Comparison of ENCODE assay signal across 1 cellular context in the genomic region with DNA sequence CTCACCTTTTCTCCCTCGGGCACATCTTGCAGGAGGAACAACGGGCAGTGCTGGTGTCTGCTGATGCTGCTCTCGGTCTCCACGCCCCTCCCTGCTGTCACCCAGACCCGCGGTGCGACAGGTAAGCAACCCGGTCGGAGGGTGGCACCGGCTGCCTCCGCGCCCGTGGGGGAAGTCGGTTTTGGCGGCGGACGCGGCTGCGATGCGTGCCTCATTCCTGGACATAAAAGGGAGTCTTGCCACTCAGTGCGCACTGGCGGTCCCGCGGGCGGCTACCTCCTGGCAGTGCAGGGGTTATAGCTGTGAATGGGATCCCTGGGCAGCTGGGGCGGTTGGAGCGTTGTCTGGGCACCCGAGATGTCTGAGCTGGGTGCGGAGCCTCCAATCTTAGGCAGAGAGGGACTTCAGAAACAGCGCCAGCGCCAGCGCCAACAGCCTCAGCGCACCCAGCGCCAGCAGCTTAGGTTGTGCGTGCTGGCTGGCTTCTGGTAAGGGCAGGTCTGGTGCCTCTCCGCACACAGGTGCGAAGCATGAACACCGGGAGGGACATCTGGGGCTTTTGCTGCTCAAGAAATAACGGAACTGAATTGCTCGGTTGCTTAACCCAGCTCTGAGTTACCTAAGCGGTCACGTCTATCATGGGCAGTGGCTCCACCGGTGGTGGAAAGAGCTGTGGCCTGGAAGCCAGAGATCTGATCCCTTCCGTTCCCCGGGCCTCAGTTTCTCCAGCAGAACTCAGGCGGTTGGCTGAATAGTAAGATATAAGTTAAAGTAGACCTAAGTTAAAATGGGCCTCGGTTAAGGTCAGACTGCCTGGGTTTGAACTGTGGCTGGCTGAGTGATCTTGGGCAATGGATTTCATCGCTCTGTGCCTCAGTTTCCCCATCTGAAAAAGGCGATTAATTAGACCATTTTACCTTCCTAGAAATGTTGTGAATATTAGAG.
TF ChIP-seq lines count a peak whose summit lies in the region.

No MANE protein-coding gene starts in this region.

TF ChIP-seq in neural cell, 6 proteins besides CTCF, POLR2A, EP300 and RAD21 (continued from another document):
- TF ChIP-seq REST (IDR thresholded peaks at IDR 0.05; ENCODE audit: borderline replicate concordance) = peak; percentile 65
